ENCODE assay signal across 15 cellular contexts in genomic region chr10:123678376-123678775, GRCh38. TPM values are rescaled to one million over a fixed set of nuclear protein-coding genes. Genes with fewer than 3 reads are reported as not detected.
DNase-seq lines count a peak whose midpoint lies in the region; ATAC-seq and TF ChIP-seq lines count a peak whose summit lies in the region.
"Had no signal": no experiment of that assay in that cellular context is flagged by ENCODE, and none has a peak within 500 bp of the region (broad histone marks: within the 10 kb centered on the region; RNA-seq: fewer than 3 reads in every experiment).

No MANE protein-coding gene starts in this region.

- no peak for TF ChIP-seq EP300 in gastroesophageal sphincter (IDR thresholded peaks at IDR 0.05)
- no peak for TF ChIP-seq EP300 in SK-N-SH (IDR thresholded peaks at IDR 0.05; ENCODE audit: borderline replicate concordance in 1 of 2, low read depth in 1 of 2, low read length in 1 of 2)

- no peak for ATAC-seq in PC-3
- no peak for ATAC-seq in gastroesophageal sphincter

- H3K9me2 ChIP-seq in PC-3 (replicated peaks; ENCODE audit: low read length) (no peaks in the 10 kb centered on the region), SK-N-SH (no peaks in the 10 kb centered on the region)

- H3K36me3 ChIP-seq in PC-3 (ENCODE audit: low read depth, low read length) = no peaks in the 10 kb centered on the region
- no peaks in the 10 kb centered on the region for H3K36me3 ChIP-seq in gastroesophageal sphincter
- no peaks in the 10 kb centered on the region for H3K36me3 ChIP-seq in SK-N-SH (replicated peaks in 1 of 2; ENCODE audit: control insufficient read depth in 1 of 2, insufficient read depth in 2 of 2, low read length in 1 of 2)
- H3K36me3 ChIP-seq: SJCRH30 had no signal

- H3K9ac ChIP-seq in PC-3 (ENCODE audit: low read length) (no peak overlapping the region), SK-N-SH (no peak overlapping the region)

- H3K4me3 ChIP-seq in PC-3 (ENCODE audit: low read length) = no peak overlapping the region
- no peak overlapping the region for H3K4me3 ChIP-seq in gastroesophageal sphincter
- no peak overlapping the region for H3K4me3 ChIP-seq in SK-N-SH (ENCODE audit: low read depth in 2 of 2, low read length in 1 of 2)
- H3K4me3 ChIP-seq: SJCRH30 had no signal

- TF ChIP-seq RAD21 in SK-N-SH (IDR thresholded peaks at IDR 0.05; ENCODE audit: low read length) = no peak

- CTCF ChIA-PET in PC-3 (lab: Charles Lee) (no interaction called here), SK-N-SH (lab: Yijun Ruan, JAX) (interaction anchor here (0.9 kb wide), 1 partner anchor 12 kb away, joined by 3 read pairs; the partner anchor contains the start of gene GPR26)

- TF ChIP-seq CTCF in PC-3 (conservative IDR thresholded peaks at IDR 0.05; ENCODE audit: low read depth, low read length) = 0 out of 2 replicates have a peak, but pooled peaks have one; percentile 9
- TF ChIP-seq CTCF in gastroesophageal sphincter (IDR thresholded peaks at IDR 0.05) = no peak
- no peak for TF ChIP-seq CTCF in SK-N-SH (IDR thresholded peaks at IDR 0.05)

- peaks cover 36% of the 10 kb centered on the region for H3K27me3 ChIP-seq in PC-3 (ENCODE audit: low read length)
- peaks cover 36% of the 10 kb centered on the region for H3K27me3 ChIP-seq in gastroesophageal sphincter
- H3K27me3 ChIP-seq in SK-N-SH (ENCODE audit: insufficient read depth) = no peaks in the 10 kb centered on the region
- H3K27me3 ChIP-seq: SJCRH30 had no signal

- H3K4me2 ChIP-seq in PC-3 (ENCODE audit: low read length) (no peak overlapping the region), SK-N-SH (no peak overlapping the region)

- intact Hi-C loops in PC-3 (cut with micrococcal nuclease) = no loop called here

- H3K27ac ChIP-seq in PC-3 (ENCODE audit: low read length) (no peak overlapping the region), gastroesophageal sphincter (no peak overlapping the region), SK-N-SH (ENCODE audit: low read depth in 2 of 2, low read length in 1 of 2) (no peak overlapping the region)
- H3K27ac ChIP-seq: 22Rv1, SJCRH30 had no signal

- DNase-seq in DMS 273 (lab: John Stamatoyannopoulos, UW; ENCODE audit: unreplicated experiment) (peak; percentile 31), DMS 273 treated with DMSO at 0.1 percent for 48 hours (lab: John Stamatoyannopoulos, UW) (no peak), PC-3 (no peak), iPS-NIHi11 (ENCODE audit: low spot score) (peak; percentile 72), NCI-H82 (lab: John Stamatoyannopoulos, UW) (no peak), SK-N-SH (no peak)
- DNase-seq in stimulated activated CD4-positive, alpha-beta T cell treated with anti-CD3 and anti-CD28 coated beads, Interleukin-15, amount 100 ng/mL, for 24 hours = no peak
- DNase-seq: GF-D8, NCI-H1105, NCI-H1694, NCI-H226, NCI-H524 treated with DMSO at 0.1 percent for 48 hours, SJCRH30 had no signal

- WGBS in gastroesophageal sphincter (ENCODE audit: low coverage in 1 of 2), 2 donors = 33% methylated on average over 2 of the region's 5 CpGs; no CpG with 5 or more reads in 1 of the 2 donors
- WGBS in SK-N-SH (ENCODE audit: low lambda C conversion rate) = 22% methylated on average over 4 of the region's 5 CpGs

- H2AFZ ChIP-seq in PC-3 (ENCODE audit: low read length) = no peak overlapping the region
- no peak overlapping the region for H2AFZ ChIP-seq in SK-N-SH (ENCODE audit: low read depth)

- H3K79me2 ChIP-seq in PC-3 (ENCODE audit: low read length) = no peaks in the 10 kb centered on the region
- no peaks in the 10 kb centered on the region for H3K79me2 ChIP-seq in SK-N-SH (ENCODE audit: insufficient read depth)

- POLR2A ChIA-PET in PC-3 (lab: Charles Lee; ENCODE audit: unreplicated experiment) = no interaction called here
- POLR2A ChIA-PET in SK-N-SH (lab: Yijun Ruan, JAX) = no interaction called here

- H3K4me1 ChIP-seq in PC-3 (ENCODE audit: insufficient read depth, low read length) (no peaks in the 10 kb centered on the region), gastroesophageal sphincter (no peaks in the 10 kb centered on the region), SK-N-SH (ENCODE audit: control insufficient read depth in 1 of 2, insufficient read depth in 2 of 2, low read depth in 1 of 2, low read length in 1 of 2) (no peaks in the 10 kb centered on the region)
- H3K4me1 ChIP-seq: SJCRH30 had no signal

- H4K20me1 ChIP-seq in PC-3 (ENCODE audit: low read length) (no peaks in the 10 kb centered on the region), SK-N-SH (ENCODE audit: insufficient read depth) (no peaks in the 10 kb centered on the region)

- BruUV-seq in PC-3 (replicated peaks; lab: Mats Ljungman, UMichigan) = no TSS peak

- H3K9me3 ChIP-seq in PC-3 (ENCODE audit: low read length) (no peaks in the 10 kb centered on the region), gastroesophageal sphincter (no peaks in the 10 kb centered on the region), SK-N-SH (no peaks in the 10 kb centered on the region)
- H3K9me3 ChIP-seq: SJCRH30 had no signal

- H3F3A ChIP-seq in PC-3 (ENCODE audit: low read length, unreplicated experiment) = no peaks in the 10 kb centered on the region
- H3F3A ChIP-seq in SK-N-SH (replicated peaks; ENCODE audit: insufficient read depth) = no peaks in the 10 kb centered on the region

- TF ChIP-seq POLR2A in gastroesophageal sphincter (IDR thresholded peaks at IDR 0.05) = no peak

TF ChIP-seq in SK-N-SH, 30 proteins besides CTCF, POLR2A, EP300 and RAD21:
- TF ChIP-seq CHD2 (IDR thresholded peaks at IDR 0.05; ENCODE audit: low read length, partially characterized antibody) (no peak), RFX5 (IDR thresholded peaks at IDR 0.05; ENCODE audit: low read length) (no peak), GATA2 (CRISPR knock-in tag; IDR thresholded peaks at IDR 0.05) (no peak), TAF1 (IDR thresholded peaks at IDR 0.05; ENCODE audit: borderline replicate concordance, low read depth, low read length) (no peak)

RNA-seq across cellular contexts. Expression of gene GPR26, which starts 12.2 kb away (rescaled TPM):
- not detected in 2 replicates for total RNA-seq in PC-3 (2014; rRNA removed)
- under 1 TPM in 1 of 4 donors, not detected in 3; 0.02 TPM for total RNA-seq in gastroesophageal sphincter
- not detected in 2 replicates for polyA plus RNA-seq in SK-N-SH (2012; rRNA removed)
- not detected in 2 replicates for polyA plus RNA-seq in SK-N-SH (2012; cell fraction: cytosol; rRNA removed)
- not detected in 2 replicates for polyA plus RNA-seq in SK-N-SH (2012; cell fraction: nucleus; rRNA removed)
- total RNA-seq: SJCRH30 had no signal

Comparison
In these comparisons a context has a peak if more than half of its experiments do, and no peak if none do; other contexts are left out.
1. DNase-seq: peak in DMS 273 (single experiment) and iPS-NIHi11 (single experiment); none in DMS 273 treated with DMSO at 0.1 percent for 48 hours (single experiment), PC-3 (single experiment), stimulated activated CD4-positive, alpha-beta T cell treated with anti-CD3 and anti-CD28 coated beads, Interleukin-15, amount 100 ng/mL, for 24 hours (single experiment), NCI-H82 (single experiment) and SK-N-SH (single experiment).